20 cellular contexts compared by ENCODE assay signal in genomic region chr10:123349203-123349602, GRCh38.
DNase-seq lines count a peak whose midpoint lies in the region; ATAC-seq and TF ChIP-seq lines count a peak whose summit lies in the region.
"Had no signal": no experiment of that assay in that cellular context is flagged by ENCODE, and none has a peak within 500 bp of the region (broad histone marks: within the 10 kb centered on the region; RNA-seq: fewer than 3 reads in every experiment).

No MANE protein-coding gene starts in this region.

- 90 to 94% (median 92%) methylated on average over 10 of the region's 10 CpGs for WGBS in spleen, 5 donors

- ATAC-seq in SK-N-SH treated with all-trans-retinoic acid at 6 μM for 48 hours (no peak), HG02938 (IDR thresholded peaks at IDR 0.05; ENCODE audit: unreplicated experiment) (no peak)
- ATAC-seq: GM12878 had no signal

- no peaks in the 10 kb centered on the region for H3K4me1 ChIP-seq in spleen

- no peaks in the 10 kb centered on the region for H3K9me3 ChIP-seq in spleen

- intact Hi-C loops in spleen (cut with DNase I; ENCODE audit: low total_unique reads): no loop called here

- no peak for TF ChIP-seq CTCF in spleen (IDR thresholded peaks at IDR 0.05 in 8 of 11, conservative IDR thresholded peaks at IDR 0.05 in 3 of 11)

- H3K36me3 ChIP-seq in spleen: no peaks in the 10 kb centered on the region
- H3K36me3 ChIP-seq: BLaER1 treated with 17β-estradiol and CSF1 and Interleukin-3, amounts not matched to agents 10 nM and 100 nM had no signal

- peak; percentile 23 for DNase-seq in NCI-H1694 treated with DMSO at 0.1 percent for 48 hours (lab: John Stamatoyannopoulos, UW)
- no peak for DNase-seq in NCI-H1694 (lab: John Stamatoyannopoulos, UW)
- DNase-seq in NCI-H1436 treated with DMSO at 0.1 percent for 48 hours (lab: John Stamatoyannopoulos, UW): peak; percentile 81
- peak; percentile 88 for DNase-seq in NCI-H82 treated with DMSO at 0.1 percent for 48 hours (lab: John Stamatoyannopoulos, UW; ENCODE audit: unreplicated experiment)
- no peak for DNase-seq in erythroblast (lab: John Stamatoyannopoulos, UW)
- no peak for DNase-seq in spleen
- DNase-seq: CD4-positive, alpha-beta T cell; CD8-positive, alpha-beta memory T cell; DMS 273 treated with DMSO at 0.1 percent for 48 hours; DMS79; EL; GDM1; GM23248; H7; HCEC 1CT had no signal

- TF ChIP-seq POLR2A in erythroblast (IDR thresholded peaks at IDR 0.05; ENCODE audit: low read length) (no peak), spleen (IDR thresholded peaks at IDR 0.05) (no peak)

- H3K27me3 ChIP-seq in spleen (replicated peaks in 1 of 7): no peaks in the 10 kb centered on the region
- H3K27me3 ChIP-seq: BLaER1 treated with 17β-estradiol and CSF1 and Interleukin-3, amounts not matched to agents 10 nM and 100 nM had no signal

- H3K4me3 ChIP-seq in spleen: no peak overlapping the region
- H3K4me3 ChIP-seq: BLaER1 treated with 17β-estradiol and CSF1 and Interleukin-3, amounts not matched to agents 10 nM and 100 nM; GM12878; GM23248 had no signal

- no peak overlapping the region for H3K27ac ChIP-seq in spleen
- H3K27ac ChIP-seq: 22Rv1; BLaER1 treated with 17β-estradiol and CSF1 and Interleukin-3, amounts not matched to agents 10 nM and 100 nM; GM23248 had no signal

TF ChIP-seq in SK-N-SH treated with all-trans-retinoic acid at 6 μM for 48 hours, 23 proteins besides CTCF, POLR2A, EP300 and RAD21:
- TF ChIP-seq ISL1 (CRISPR knock-in tag; IDR thresholded peaks at IDR 0.05) (no peak), SNAI2 (CRISPR knock-in tag; IDR thresholded peaks at IDR 0.05) (no peak), GLIS3 (CRISPR knock-in tag; IDR thresholded peaks at IDR 0.05) (no peak), POU6F1 (CRISPR knock-in tag; IDR thresholded peaks at IDR 0.05; ENCODE audit: borderline replicate concordance, low read depth) (no peak), PPARA (CRISPR knock-in tag; IDR thresholded peaks at IDR 0.05; ENCODE audit: borderline replicate concordance) (no peak), TSHZ2 (CRISPR knock-in tag; IDR thresholded peaks at IDR 0.05) (peak; percentile 66), PATZ1 (CRISPR knock-in tag; IDR thresholded peaks at IDR 0.05; ENCODE audit: borderline replicate concordance) (no peak), TCF4 (CRISPR knock-in tag; IDR thresholded peaks at IDR 0.05; ENCODE audit: borderline replicate concordance) (peak; percentile 92)

Comparison
In these comparisons a context has a peak if more than half of its experiments do, and no peak if none do; other contexts are left out.
1. DNase-seq: peak in NCI-H1694 treated with DMSO at 0.1 percent for 48 hours (single experiment), NCI-H1436 treated with DMSO at 0.1 percent for 48 hours (single experiment) and NCI-H82 treated with DMSO at 0.1 percent for 48 hours (single experiment); none in NCI-H1694 (single experiment), erythroblast (0 of 2) and spleen (single experiment).